Comparison of ENCODE assay signal across 13 cellular contexts in the genomic region with DNA sequence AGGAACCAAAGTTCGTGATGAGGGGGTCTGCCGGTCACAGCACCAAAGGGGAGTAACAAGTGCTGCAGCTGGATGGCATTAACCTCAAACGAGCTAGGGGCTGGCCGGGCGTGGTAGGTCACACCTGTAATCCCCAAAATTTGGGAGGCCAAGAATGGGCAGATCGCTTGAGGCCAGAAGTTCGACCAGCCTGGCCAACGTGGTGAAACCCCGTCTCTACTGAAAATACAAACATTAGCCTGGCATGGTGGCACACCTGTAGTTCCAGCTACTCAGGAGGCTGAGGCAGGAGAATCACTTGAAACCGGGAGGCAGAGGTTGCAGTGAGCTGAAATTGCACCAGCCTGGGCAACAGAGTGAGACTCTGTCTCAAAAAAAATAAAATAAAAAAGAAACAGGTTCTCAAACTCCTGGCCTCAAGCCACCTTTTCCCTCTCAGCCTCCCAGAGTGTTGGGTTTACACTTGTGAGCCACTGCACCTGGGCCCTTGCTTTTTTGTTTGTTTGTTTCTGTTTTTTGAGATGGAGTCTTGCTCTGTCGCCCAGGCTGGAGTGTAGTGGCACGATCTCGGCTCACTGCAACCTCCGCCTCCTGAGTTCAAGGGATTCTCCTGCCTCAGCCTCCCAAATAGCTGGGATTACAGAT. TPM values are rescaled to one million over a fixed set of nuclear protein-coding genes. Genes with fewer than 3 reads are reported as not detected.
A peak's percentile ranks its signal among the peaks of the same experiment; 100 is the strongest.
DNase-seq lines count a peak whose midpoint lies in the region; ATAC-seq, FAIRE-seq and TF ChIP-seq lines count a peak whose summit lies in the region.
"Not testable (repeated sequence)": the region's sequence is repeated elsewhere in the genome, so short reads cannot be mapped to it uniquely, and the experiment has no call there.
"Had no signal": no experiment of that assay in that cellular context is flagged by ENCODE, and none has a peak within 500 bp of the region (broad histone marks: within the 10 kb centered on the region; RNA-seq: fewer than 3 reads in every experiment).

No MANE protein-coding gene starts in this region.

- H3K79me2 ChIP-seq in DOHH2 (ENCODE audit: control insufficient read depth, low read length); MM.1S (ENCODE audit: low read length): not testable (repeated sequence)

- peaks cover 46% of the 10 kb centered on the region for H3F3A ChIP-seq in DOHH2 (ENCODE audit: control insufficient read depth, insufficient read depth)
- H3F3A ChIP-seq in MM.1S (ENCODE audit: insufficient read depth, low read length), result peaks cover 52% of the 10 kb centered on the region

- peak overlapping the region; percentile 95 for H3K27ac Mint-ChIP-seq in T-helper 2 cell treated with Interferon-gamma antibody and Interleukin-4, amounts not matched to agents 5 μg/mL and 100 μg/mL, for 36 hours
- H3K27ac Mint-ChIP-seq in activated T-helper 1 cell treated with anti-CD3 and anti-CD28 coated beads, Interleukin-12 subunit alpha, Interleukin-12 subunit beta, Interleukin-2, Interleukin-4 antibody, amounts not matched to agents 30 ng/mL and 10 ng/mL and 1 ng/mL, durations not matched to agents 14 hours and 24 hours and 36 hours, result peak overlapping the region; percentile 89
- H3K27ac Mint-ChIP-seq in stimulated activated naive CD8-positive, alpha-beta T cell treated with anti-CD3 and anti-CD28 coated beads, Interleukin-15, amount 100 ng/mL, for 72 hours, result not testable (repeated sequence)

- H3K36me3 Mint-ChIP-seq in T-helper 2 cell treated with Interferon-gamma antibody and Interleukin-4, amounts not matched to agents 5 μg/mL and 100 μg/mL, for 36 hours (ENCODE audit: low read depth); activated T-helper 1 cell treated with anti-CD3 and anti-CD28 coated beads, Interleukin-12 subunit alpha, Interleukin-12 subunit beta, Interleukin-2, Interleukin-4 antibody, amounts not matched to agents 30 ng/mL and 10 ng/mL and 1 ng/mL, durations not matched to agents 14 hours and 24 hours and 36 hours (ENCODE audit: low read depth): not testable (repeated sequence)

- not testable (repeated sequence) for FAIRE-seq in kidney (lab: Jason Lieb, UNC)

- not testable (repeated sequence) for H3K36me3 ChIP-seq in DOHH2 (ENCODE audit: control insufficient read depth, low read length); MM.1S (replicated peaks; ENCODE audit: insufficient read depth, low read length); kidney (ENCODE audit: control insufficient read depth in 1 of 2, insufficient read depth in 2 of 2, low read length in 2 of 2)

- H3K4me2 ChIP-seq in DOHH2 (ENCODE audit: low read length) (peak overlapping the region; percentile 68), MM.1S (ENCODE audit: low read depth, low read length) (peak overlapping the region; percentile 63)

- H2AFZ ChIP-seq in MM.1S (ENCODE audit: low read length), result not testable (repeated sequence)

- H3K9me2 ChIP-seq in DOHH2 (replicated peaks; ENCODE audit: control insufficient read depth, low read length); MM.1S (replicated peaks; ENCODE audit: insufficient read depth, low read length): not testable (repeated sequence)

- H3K9ac ChIP-seq in MM.1S (ENCODE audit: low read length), result peak overlapping the region; percentile 74
- not testable (repeated sequence) for H3K9ac ChIP-seq in kidney (ENCODE audit: low read length in 2 of 2)

- DNase-seq in MM.1S, result peak; percentile 36
- not testable (repeated sequence) for DNase-seq in T-helper 2 cell treated with Interferon-gamma antibody and Interleukin-4, amounts not matched to agents 5 μg/mL and 100 μg/mL, for 36 hours (ENCODE audit: low spot score); activated T-helper 1 cell treated with anti-CD3 and anti-CD28 coated beads, Interleukin-12 subunit alpha, Interleukin-12 subunit beta, Interleukin-2, Interleukin-4 antibody, amounts not matched to agents 30 ng/mL and 10 ng/mL and 1 ng/mL, durations not matched to agents 14 hours and 24 hours and 36 hours (ENCODE audit: low spot score); stimulated activated naive CD8-positive, alpha-beta T cell treated with anti-CD3 and anti-CD28 coated beads, Interleukin-15, amount 100 ng/mL, for 72 hours
- peak; percentile 32 for DNase-seq in kidney

- peak overlapping the region; percentile 77 for H3K4me3 Mint-ChIP-seq in T-helper 2 cell treated with Interferon-gamma antibody and Interleukin-4, amounts not matched to agents 5 μg/mL and 100 μg/mL, for 36 hours
- peak overlapping the region; percentile 60 for H3K4me3 Mint-ChIP-seq in activated T-helper 1 cell treated with anti-CD3 and anti-CD28 coated beads, Interleukin-12 subunit alpha, Interleukin-12 subunit beta, Interleukin-2, Interleukin-4 antibody, amounts not matched to agents 30 ng/mL and 10 ng/mL and 1 ng/mL, durations not matched to agents 14 hours and 24 hours and 36 hours
- H3K4me3 Mint-ChIP-seq in stimulated activated naive CD8-positive, alpha-beta T cell treated with anti-CD3 and anti-CD28 coated beads, Interleukin-15, amount 100 ng/mL, for 72 hours, result peak overlapping the region; percentile 54 to 70

- ATAC-seq in GM21447 (IDR thresholded peaks at IDR 0.05; ENCODE audit: unreplicated experiment), result peak; percentile 2
- ATAC-seq in HG03139 (IDR thresholded peaks at IDR 0.05; ENCODE audit: unreplicated experiment), result peak; percentile 8
- ATAC-seq in stimulated activated naive CD8-positive, alpha-beta T cell treated with anti-CD3 and anti-CD28 coated beads, Interleukin-15, amount 100 ng/mL, for 72 hours, result not testable (repeated sequence)

- not testable (repeated sequence) for H4K20me1 ChIP-seq in DOHH2 (ENCODE audit: control insufficient read depth, insufficient read depth, low read depth, low read length); MM.1S (ENCODE audit: insufficient read depth, low read length)

- peak overlapping the region; percentile 69 for H3K4me3 ChIP-seq in DOHH2 (ENCODE audit: low read length)
- not testable (repeated sequence) for H3K4me3 ChIP-seq in MM.1S (ENCODE audit: low read length); kidney (ENCODE audit: low read length in 2 of 2)

- H3K4me1 ChIP-seq in DOHH2 (ENCODE audit: control insufficient read depth, low read length), result peaks cover 90% of the 10 kb centered on the region
- peaks cover 49% of the 10 kb centered on the region for H3K4me1 ChIP-seq in MM.1S (ENCODE audit: low read length)
- H3K4me1 ChIP-seq in kidney (ENCODE audit: control insufficient read depth in 1 of 2, insufficient read depth in 1 of 2, low read depth in 1 of 2, low read length in 2 of 2), result not testable (repeated sequence)

- peaks cover 24% of the 10 kb centered on the region for H3K4me1 Mint-ChIP-seq in T-helper 2 cell treated with Interferon-gamma antibody and Interleukin-4, amounts not matched to agents 5 μg/mL and 100 μg/mL, for 36 hours (ENCODE audit: low read depth)
- peaks cover 27% of the 10 kb centered on the region for H3K4me1 Mint-ChIP-seq in activated T-helper 1 cell treated with anti-CD3 and anti-CD28 coated beads, Interleukin-12 subunit alpha, Interleukin-12 subunit beta, Interleukin-2, Interleukin-4 antibody, amounts not matched to agents 30 ng/mL and 10 ng/mL and 1 ng/mL, durations not matched to agents 14 hours and 24 hours and 36 hours (ENCODE audit: low read depth)
- peaks cover 30% of the 10 kb centered on the region for H3K4me1 Mint-ChIP-seq in stimulated activated naive CD8-positive, alpha-beta T cell treated with anti-CD3 and anti-CD28 coated beads, Interleukin-15, amount 100 ng/mL, for 72 hours

- TF ChIP-seq CTCF in DOHH2 (IDR thresholded peaks at IDR 0.05; ENCODE audit: low read depth, low read length, poor library complexity, severe bottlenecking); MM.1S (IDR thresholded peaks at IDR 0.05; ENCODE audit: low read length); kidney (IDR thresholded peaks at IDR 0.05; ENCODE audit: borderline replicate concordance, extremely low read depth, insufficient read depth): not testable (repeated sequence)

- not testable (repeated sequence) for H3K27me3 Mint-ChIP-seq in T-helper 2 cell treated with Interferon-gamma antibody and Interleukin-4, amounts not matched to agents 5 μg/mL and 100 μg/mL, for 36 hours (ENCODE audit: low read depth); activated T-helper 1 cell treated with anti-CD3 and anti-CD28 coated beads, Interleukin-12 subunit alpha, Interleukin-12 subunit beta, Interleukin-2, Interleukin-4 antibody, amounts not matched to agents 30 ng/mL and 10 ng/mL and 1 ng/mL, durations not matched to agents 14 hours and 24 hours and 36 hours (ENCODE audit: insufficient read depth); stimulated activated naive CD8-positive, alpha-beta T cell treated with anti-CD3 and anti-CD28 coated beads, Interleukin-15, amount 100 ng/mL, for 72 hours

- H3K27me3 ChIP-seq in DOHH2 (ENCODE audit: control insufficient read depth, low read length); MM.1S (replicated peaks; ENCODE audit: insufficient read depth, low read length): not testable (repeated sequence)

- intact Hi-C loops in activated T-helper 1 cell treated with anti-CD3 and anti-CD28 coated beads, Interleukin-12 subunit alpha, Interleukin-12 subunit beta, Interleukin-2, Interleukin-4 antibody, amounts not matched to agents 30 ng/mL and 10 ng/mL and 1 ng/mL, durations not matched to agents 14 hours and 24 hours and 36 hours (cut with micrococcal nuclease), result loop anchor here (1.0 to 5.0 kb wide), 4 partner anchors 11 to 233 kb away; a partner anchor contains a TSS
- intact Hi-C loops in kidney (cut with DNase I), result not testable (repeated sequence)

- H3K9me3 Mint-ChIP-seq in T-helper 2 cell treated with Interferon-gamma antibody and Interleukin-4, amounts not matched to agents 5 μg/mL and 100 μg/mL, for 36 hours; activated T-helper 1 cell treated with anti-CD3 and anti-CD28 coated beads, Interleukin-12 subunit alpha, Interleukin-12 subunit beta, Interleukin-2, Interleukin-4 antibody, amounts not matched to agents 30 ng/mL and 10 ng/mL and 1 ng/mL, durations not matched to agents 14 hours and 24 hours and 36 hours; stimulated activated naive CD8-positive, alpha-beta T cell treated with anti-CD3 and anti-CD28 coated beads, Interleukin-15, amount 100 ng/mL, for 72 hours: not testable (repeated sequence)

- peak overlapping the region; percentile 95 for H3K27ac ChIP-seq in DOHH2 (ENCODE audit: low read depth, low read length)
- peak overlapping the region; percentile 100 for H3K27ac ChIP-seq in MM.1S (ENCODE audit: low read length)
- H3K27ac ChIP-seq in kidney (ENCODE audit: low read depth in 2 of 2, low read length in 2 of 2), result not testable (repeated sequence)

- H3K9me3 ChIP-seq in DOHH2 (ENCODE audit: control insufficient read depth, insufficient read depth, low read length); MM.1S (replicated peaks; ENCODE audit: insufficient read depth, low read length); kidney (ENCODE audit: control insufficient read depth in 1 of 2, low read length in 2 of 2): not testable (repeated sequence)

RNA-seq across cellular contexts. Expression of a gene that starts 9.4 kb away (rescaled TPM):
- 80.3 and 87.3 TPM in 2 replicates for total RNA-seq in activated T-helper 1 cell treated with anti-CD3 and anti-CD28 coated beads, Interleukin-12 subunit alpha, Interleukin-12 subunit beta, Interleukin-2, Interleukin-4 antibody, amounts not matched to agents 30 ng/mL and 10 ng/mL and 1 ng/mL, durations not matched to agents 14 hours and 24 hours and 36 hours
- total RNA-seq in kidney, result 50.9 TPM
- polyA plus RNA-seq in kidney (ENCODE audit: insufficient read depth, low read depth, low replicate concordance), result 26.7 TPM

RNA-seq across cellular contexts. Expression of a gene that starts 57.8 kb away (rescaled TPM):
- 1.1 and 1.7 TPM in 2 replicates for total RNA-seq in activated T-helper 1 cell treated with anti-CD3 and anti-CD28 coated beads, Interleukin-12 subunit alpha, Interleukin-12 subunit beta, Interleukin-2, Interleukin-4 antibody, amounts not matched to agents 30 ng/mL and 10 ng/mL and 1 ng/mL, durations not matched to agents 14 hours and 24 hours and 36 hours
- total RNA-seq in kidney, result 1.4 TPM
- 3.7 TPM for polyA plus RNA-seq in kidney (ENCODE audit: insufficient read depth, low read depth, low replicate concordance)
- total RNA-seq: GM23248, HepG2, LHCN-M2, skeletal muscle tissue had no signal
- polyA plus RNA-seq: A549, GM23248, HepG2 had no signal
